Comparison of ENCODE assay signal across 29 cellular contexts in genomic region chr12:24034894-24035293, GRCh38.
"Had no signal": no experiment of that assay in that cellular context is flagged by ENCODE, and none has a peak within 500 bp of the region (broad histone marks: within the 10 kb centered on the region; RNA-seq: fewer than 3 reads in every experiment).

No MANE protein-coding gene starts in this region.

- H3K27ac Mint-ChIP-seq: activated CD4-positive, alpha-beta memory T cell treated with anti-CD3 and anti-CD28 coated beads, Interleukin-2, amount 10 ng/mL, durations not matched to agents 7 days and 5 days; activated CD4-positive, alpha-beta T cell treated with anti-CD3 and anti-CD28 coated beads for 36 hours; activated CD4-positive, alpha-beta T cell treated with anti-CD3 and anti-CD28 coated beads, Interleukin-2, amount 10 ng/mL, durations not matched to agents 7 days and 5 days; activated naive CD4-positive, alpha-beta T cell treated with anti-CD3 and anti-CD28 coated beads, Interleukin-2, amount 10 ng/mL, durations not matched to agents 7 days and 5 days; activated naive CD4-positive, alpha-beta T cell treated with anti-CD3 and anti-CD28 coated beads, Interleukin-2, amount 50 U/mL, for 72 hours; activated naive CD8-positive, alpha-beta T cell treated with anti-CD3 and anti-CD28 coated beads, Interleukin-2, amount 10 ng/mL, durations not matched to agents 7 days and 5 days; activated T-cell treated with anti-CD3 and anti-CD28 coated beads, Interleukin-2, amount 50 U/mL, for 24 hours; activated T-cell treated with anti-CD3 and anti-CD28 coated beads, Interleukin-2, amount 50 U/mL, for 72 hours; brain; dendritic cell treated with granulocyte-macrophage colony-stimulating factor and Interleukin-4, amounts not matched to agents 40 ng/mL and 50 ng/mL, for 4 days; endodermal cell had no signal

- H3K4me1 Mint-ChIP-seq: activated CD4-positive, alpha-beta memory T cell treated with anti-CD3 and anti-CD28 coated beads, Interleukin-2, amount 10 ng/mL, durations not matched to agents 7 days and 5 days; activated CD4-positive, alpha-beta T cell treated with anti-CD3 and anti-CD28 coated beads for 36 hours; activated CD4-positive, alpha-beta T cell treated with anti-CD3 and anti-CD28 coated beads, Interleukin-2, amount 10 ng/mL, durations not matched to agents 7 days and 5 days; activated naive CD4-positive, alpha-beta T cell treated with anti-CD3 and anti-CD28 coated beads, Interleukin-2, amount 10 ng/mL, durations not matched to agents 7 days and 5 days; activated naive CD8-positive, alpha-beta T cell treated with anti-CD3 and anti-CD28 coated beads, Interleukin-2, amount 10 ng/mL, durations not matched to agents 7 days and 5 days had no signal

- H3K4me3 Mint-ChIP-seq: activated CD4-positive, alpha-beta memory T cell treated with anti-CD3 and anti-CD28 coated beads, Interleukin-2, amount 10 ng/mL, durations not matched to agents 7 days and 5 days; activated CD4-positive, alpha-beta T cell treated with anti-CD3 and anti-CD28 coated beads for 36 hours; activated CD4-positive, alpha-beta T cell treated with anti-CD3 and anti-CD28 coated beads, Interleukin-2, amount 10 ng/mL, durations not matched to agents 7 days and 5 days; activated naive CD4-positive, alpha-beta T cell treated with anti-CD3 and anti-CD28 coated beads, Interleukin-2, amount 10 ng/mL, durations not matched to agents 7 days and 5 days; activated naive CD8-positive, alpha-beta T cell treated with anti-CD3 and anti-CD28 coated beads, Interleukin-2, amount 10 ng/mL, durations not matched to agents 7 days and 5 days; activated T-cell treated with anti-CD3 and anti-CD28 coated beads, Interleukin-2, amount 50 U/mL, for 24 hours; activated T-cell treated with anti-CD3 and anti-CD28 coated beads, Interleukin-2, amount 50 U/mL, for 72 hours; dendritic cell treated with granulocyte-macrophage colony-stimulating factor and Interleukin-4, amounts not matched to agents 40 ng/mL and 50 ng/mL, for 4 days; endodermal cell had no signal

- H3K36me3 ChIP-seq: ascending aorta, breast epithelium, cardiac muscle cell, colonic mucosa, gastrocnemius medialis had no signal

- H3K9me3 Mint-ChIP-seq: activated CD4-positive, alpha-beta memory T cell treated with anti-CD3 and anti-CD28 coated beads, Interleukin-2, amount 10 ng/mL, durations not matched to agents 7 days and 5 days; activated CD4-positive, alpha-beta T cell treated with anti-CD3 and anti-CD28 coated beads, Interleukin-2, amount 10 ng/mL, durations not matched to agents 7 days and 5 days; activated naive CD4-positive, alpha-beta T cell treated with anti-CD3 and anti-CD28 coated beads, Interleukin-2, amount 10 ng/mL, durations not matched to agents 7 days and 5 days; activated naive CD4-positive, alpha-beta T cell treated with anti-CD3 and anti-CD28 coated beads, Interleukin-2, amount 50 U/mL, for 72 hours; activated naive CD8-positive, alpha-beta T cell treated with anti-CD3 and anti-CD28 coated beads, Interleukin-2, amount 10 ng/mL, durations not matched to agents 7 days and 5 days; activated T-cell treated with anti-CD3 and anti-CD28 coated beads, Interleukin-2, amount 50 U/mL, for 24 hours; activated T-cell treated with anti-CD3 and anti-CD28 coated beads, Interleukin-2, amount 50 U/mL, for 72 hours; dendritic cell treated with granulocyte-macrophage colony-stimulating factor and Interleukin-4, amounts not matched to agents 40 ng/mL and 50 ng/mL, for 4 days had no signal

- H3K4me1 ChIP-seq: breast epithelium, colonic mucosa, gastrocnemius medialis had no signal

- H3K4me3 ChIP-seq: ascending aorta, breast epithelium, cardiac muscle cell, colonic mucosa, dorsolateral prefrontal cortex, gastrocnemius medialis had no signal

- H3K36me3 Mint-ChIP-seq: activated naive CD4-positive, alpha-beta T cell treated with anti-CD3 and anti-CD28 coated beads, Interleukin-2, amount 10 ng/mL, durations not matched to agents 7 days and 5 days; activated naive CD4-positive, alpha-beta T cell treated with anti-CD3 and anti-CD28 coated beads, Interleukin-2, amount 50 U/mL, for 72 hours; activated naive CD8-positive, alpha-beta T cell treated with anti-CD3 and anti-CD28 coated beads, Interleukin-2, amount 10 ng/mL, durations not matched to agents 7 days and 5 days had no signal

- H3K9me3 ChIP-seq: ascending aorta, breast epithelium, colonic mucosa, gastrocnemius medialis had no signal

- H3K27me3 ChIP-seq: ascending aorta, breast epithelium, cardiac muscle cell, colonic mucosa, foreskin keratinocyte, gastrocnemius medialis had no signal

- H3K27ac ChIP-seq: ascending aorta, breast epithelium, cardiac muscle cell, colonic mucosa, dorsolateral prefrontal cortex, foreskin keratinocyte, gastrocnemius medialis had no signal

- H3K27me3 Mint-ChIP-seq: activated CD4-positive, alpha-beta memory T cell treated with anti-CD3 and anti-CD28 coated beads, Interleukin-2, amount 10 ng/mL, durations not matched to agents 7 days and 5 days; activated CD4-positive, alpha-beta T cell treated with anti-CD3 and anti-CD28 coated beads for 36 hours; activated CD4-positive, alpha-beta T cell treated with anti-CD3 and anti-CD28 coated beads, Interleukin-2, amount 10 ng/mL, durations not matched to agents 7 days and 5 days; activated naive CD4-positive, alpha-beta T cell treated with anti-CD3 and anti-CD28 coated beads, Interleukin-2, amount 10 ng/mL, durations not matched to agents 7 days and 5 days; activated naive CD8-positive, alpha-beta T cell treated with anti-CD3 and anti-CD28 coated beads, Interleukin-2, amount 10 ng/mL, durations not matched to agents 7 days and 5 days; activated T-cell treated with anti-CD3 and anti-CD28 coated beads, Interleukin-2, amount 50 U/mL, for 24 hours; brain; dendritic cell treated with granulocyte-macrophage colony-stimulating factor and Interleukin-4, amounts not matched to agents 40 ng/mL and 50 ng/mL, for 4 days had no signal

- DNase-seq: activated CD4-positive, alpha-beta memory T cell treated with anti-CD3 and anti-CD28 coated beads, Interleukin-2, amount 10 ng/mL, durations not matched to agents 7 days and 5 days; activated CD4-positive, alpha-beta T cell treated with anti-CD3 and anti-CD28 coated beads for 36 hours; activated CD4-positive, alpha-beta T cell treated with anti-CD3 and anti-CD28 coated beads, Interleukin-2, amount 10 ng/mL, durations not matched to agents 7 days and 5 days; activated CD4-positive, alpha-beta T cell treated with anti-CD3 and anti-CD28 coated beads, Interleukin-2, amount 50 U/mL, for 4 hours; activated CD4-positive, CD25-positive, alpha-beta regulatory T cell; activated CD4-positive, CD25-positive, alpha-beta regulatory T cell treated with anti-CD3 and anti-CD28 coated beads, Interleukin-2, amount 50 U/mL, for 72 hours; activated CD8-positive, alpha-beta memory T cell treated with anti-CD3 and anti-CD28 coated beads, Interleukin-2, amount 50 U/mL, for 48 hours; activated gamma-delta T cell; activated naive CD4-positive, alpha-beta T cell; activated naive CD4-positive, alpha-beta T cell treated with anti-CD3 and anti-CD28 coated beads, Interleukin-2, amount 10 ng/mL, durations not matched to agents 7 days and 5 days; activated naive CD8-positive, alpha-beta T cell treated with anti-CD3 and anti-CD28 coated beads, Interleukin-2, amount 10 ng/mL, durations not matched to agents 7 days and 5 days; activated T-cell treated with anti-CD3 and anti-CD28 coated beads for 4 hours; activated T-cell treated with anti-CD3 and anti-CD28 coated beads, Interleukin-2, amount 50 U/mL, for 24 hours; activated T-cell treated with anti-CD3 and anti-CD28 coated beads, Interleukin-2, amount 50 U/mL, for 72 hours; central memory CD4-positive, alpha-beta T cell; cerebellar nuclear complex; colonic mucosa; dorsolateral prefrontal cortex; effector memory CD4-positive, alpha-beta T cell; endodermal cell; foreskin keratinocyte; gastrocnemius medialis; T-helper 2 cell had no signal
